In genomic region chr10:132239126-132240031, GRCh38 we compare ENCODE assay signal across 22 cellular contexts. TPM values are rescaled to one million over a fixed set of nuclear protein-coding genes. Genes with fewer than 3 reads are reported as not detected.
A peak's percentile ranks its signal among the peaks of the same experiment; 100 is the strongest.
DNase-seq lines count a peak whose midpoint lies in the region; TF ChIP-seq lines count a peak whose summit lies in the region.
"Had no signal": no experiment of that assay in that cellular context is flagged by ENCODE, and none has a peak within 500 bp of the region (broad histone marks: within the 10 kb centered on the region; RNA-seq: fewer than 3 reads in every experiment).

No MANE protein-coding gene starts in this region.

- H4K20me1 ChIP-seq in OCI-LY7 (ENCODE audit: insufficient read depth, low read length): no peaks in the 10 kb centered on the region

- H3K9me3 ChIP-seq in WERI-Rb-1 (ENCODE audit: severe bottlenecking): no peaks in the 10 kb centered on the region
- H3K9me3 ChIP-seq in effector memory CD4-positive, alpha-beta T cell (ENCODE audit: control insufficient read depth, low read length): no peaks in the 10 kb centered on the region
- no peaks in the 10 kb centered on the region for H3K9me3 ChIP-seq in OCI-LY7 (ENCODE audit: low read length)
- H3K9me3 ChIP-seq: testis had no signal

- CTCF ChIA-PET in OCI-LY7 (lab: Charles Lee; ENCODE audit: unreplicated experiment): no interaction called here

- H3K27me3 ChIP-seq in WERI-Rb-1 (ENCODE audit: insufficient read depth, low read depth, severe bottlenecking): no peaks in the 10 kb centered on the region
- no peaks in the 10 kb centered on the region for H3K27me3 ChIP-seq in effector memory CD4-positive, alpha-beta T cell (replicated peaks; ENCODE audit: control insufficient read depth, insufficient read depth, low read length, poor library complexity, severe bottlenecking)
- H3K27me3 ChIP-seq: hepatocyte, testis had no signal

- TF ChIP-seq CTCF in WERI-Rb-1 (IDR thresholded peaks at IDR 0.05; ENCODE audit: low read depth, low read length) (0 out of 2 replicates have a peak, but pooled peaks have one; percentile 14), fibroblast of the aortic adventitia (IDR thresholded peaks at IDR 0.05; ENCODE audit: insufficient read depth, low read length) (peak; percentile 19), OCI-LY7 (conservative IDR thresholded peaks at IDR 0.05; ENCODE audit: low read length) (no peak)

- H3K36me3 ChIP-seq in WERI-Rb-1 (no peaks in the 10 kb centered on the region), OCI-LY7 (ENCODE audit: insufficient read depth, low read length) (no peaks in the 10 kb centered on the region)
- H3K36me3 ChIP-seq in effector memory CD4-positive, alpha-beta T cell (ENCODE audit: control insufficient read depth, insufficient read depth, low read length): no peaks in the 10 kb centered on the region

- no peaks in the 10 kb centered on the region for H3K9me2 ChIP-seq in OCI-LY7 (ENCODE audit: insufficient read depth, low read length)

- no TSS peak for BruUV-seq in OCI-LY7 (replicated peaks; lab: Mats Ljungman, UMichigan)

- POLR2A ChIA-PET in OCI-LY7 (lab: Charles Lee): no interaction called here

- H3K79me2 ChIP-seq in OCI-LY7 (ENCODE audit: insufficient read depth, low read depth, low read length): no peaks in the 10 kb centered on the region
- H3K79me2 ChIP-seq: hepatocyte, parathyroid adenoma had no signal

- no peak overlapping the region for H2AFZ ChIP-seq in OCI-LY7 (ENCODE audit: low read length)
- H2AFZ ChIP-seq: GM23338, hepatocyte, parathyroid adenoma had no signal

- intact Hi-C loops in OCI-LY7 (cut with micrococcal nuclease; ENCODE audit: unreplicated experiment): no loop called here

- no peak overlapping the region for H3K27ac ChIP-seq in WERI-Rb-1
- no peak overlapping the region for H3K27ac ChIP-seq in effector memory CD4-positive, alpha-beta T cell (ENCODE audit: insufficient read depth, low read length, poor library complexity, severe bottlenecking)
- no peak overlapping the region for H3K27ac ChIP-seq in OCI-LY7 (ENCODE audit: low read depth, low read length, poor library complexity, severe bottlenecking)
- H3K27ac ChIP-seq: hepatocyte, parathyroid adenoma, testis had no signal

- H3K4me2 ChIP-seq in OCI-LY7 (ENCODE audit: low read length): no peak overlapping the region
- H3K4me2 ChIP-seq: GM23338, hepatocyte had no signal

- H3K4me3 ChIP-seq in WERI-Rb-1 (ENCODE audit: low read depth, low read length) (no peak overlapping the region), fibroblast of the aortic adventitia (ENCODE audit: low read depth, low read length) (no peak overlapping the region), OCI-LY7 (ENCODE audit: low read depth, low read length, poor library complexity, severe bottlenecking) (no peak overlapping the region)
- no peak overlapping the region for H3K4me3 ChIP-seq in effector memory CD4-positive, alpha-beta T cell (ENCODE audit: insufficient read depth, low read depth, low read length, poor library complexity, severe bottlenecking)
- H3K4me3 ChIP-seq: GM12878, GM23338, hepatocyte, testis had no signal

- no peak for DNase-seq in WERI-Rb-1
- DNase-seq in fibroblast of the aortic adventitia (ENCODE audit: low read depth): peak; percentile 21
- DNase-seq in hepatic stellate cell (ENCODE audit: low spot score): peak; percentile 65
- DNase-seq in retina: peak; percentile 65
- DNase-seq in effector memory CD4-positive, alpha-beta T cell: no peak
- no peak for DNase-seq in OCI-LY7 (ENCODE audit: low spot score)
- DNase-seq in stimulated activated CD4-positive, alpha-beta T cell treated with anti-CD3 and anti-CD28 coated beads, Interleukin-1b, Interleukin-23, amount 100 ng/mL, for 48 hours: no peak
- DNase-seq: activated CD4-positive, alpha-beta T cell treated with anti-CD3 and anti-CD28 coated beads for 4 hours; activated gamma-delta T cell treated with Interleukin-2 at 50 U/mL for 16 hours; activated T-cell treated with anti-CD3 and anti-CD28 coated beads, Interleukin-2, amount 50 U/mL, for 1 hour; CD4-positive, alpha-beta T cell; foreskin fibroblast; left colon; NCI-H1694; nephron progenitor cell; stimulated activated CD4-positive, alpha-beta T cell treated with anti-CD3 and anti-CD28 coated beads, Interleukin-15, amount 100 ng/mL, for 24 hours; stimulated activated naive CD4-positive, alpha-beta T cell treated with Interleukin-2 at 50 U/mL for 16 hours; testis had no signal

- H3K4me1 ChIP-seq in effector memory CD4-positive, alpha-beta T cell (ENCODE audit: control insufficient read depth, insufficient read depth, low read length, poor library complexity, severe bottlenecking): no peaks in the 10 kb centered on the region
- no peaks in the 10 kb centered on the region for H3K4me1 ChIP-seq in OCI-LY7 (ENCODE audit: insufficient read depth, low read length, poor library complexity, severe bottlenecking)
- H3K4me1 ChIP-seq: parathyroid adenoma, testis had no signal

RNA-seq across cellular contexts. Expression of gene DPYSL4, which starts 52.6 kb away (rescaled TPM):
- total RNA-seq in fibroblast of the aortic adventitia (ENCODE audit: low replicate concordance) (0.18 and 4.2 TPM in 2 replicates), OCI-LY7 (2022) (not detected in 2 replicates)
- total RNA-seq in OCI-LY7 (2014; rRNA removed; shearing (Covaris generic)): not detected in 2 replicates

Comparison
In these comparisons a context has a peak if more than half of its experiments do, and no peak if none do; other contexts are left out.
1. DNase-seq: peak in fibroblast of the aortic adventitia (single experiment), hepatic stellate cell (single experiment) and retina (single experiment); none in WERI-Rb-1 (single experiment), effector memory CD4-positive, alpha-beta T cell (0 of 3), OCI-LY7 (single experiment) and stimulated activated CD4-positive, alpha-beta T cell treated with anti-CD3 and anti-CD28 coated beads, Interleukin-1b, Interleukin-23, amount 100 ng/mL, for 48 hours (single experiment).